1 cellular context compared by ENCODE assay signal in the genomic region with DNA sequence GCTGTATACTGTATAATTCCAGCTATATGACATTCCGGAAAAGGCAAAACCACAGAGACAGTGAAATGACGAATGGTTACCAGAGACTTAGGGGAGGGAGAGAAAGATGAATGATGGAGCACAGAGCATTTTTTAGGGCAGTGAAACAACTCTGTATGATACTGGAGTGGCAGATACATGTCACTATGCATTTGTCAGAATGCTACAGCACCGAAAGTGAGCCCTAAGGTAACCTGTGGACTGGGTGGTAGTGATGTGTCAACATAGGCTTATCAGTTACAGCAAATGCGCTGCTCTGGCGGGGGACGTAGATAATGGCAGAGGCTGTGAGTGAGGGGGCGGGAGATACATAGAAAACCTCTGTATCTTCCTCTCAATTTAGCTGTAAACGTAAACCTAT.
TF ChIP-seq lines count a peak whose summit lies in the region.

No MANE protein-coding gene starts in this region.

TF ChIP-seq in K562, 482 proteins besides CTCF, POLR2A, EP300 and RAD21 (continued from another document and continues in another):
- TF ChIP-seq BDP1 (IDR thresholded peaks at IDR 0.05; ENCODE audit: insufficient read depth, insufficient read length) = no peak
- TF ChIP-seq, protein P1, sequence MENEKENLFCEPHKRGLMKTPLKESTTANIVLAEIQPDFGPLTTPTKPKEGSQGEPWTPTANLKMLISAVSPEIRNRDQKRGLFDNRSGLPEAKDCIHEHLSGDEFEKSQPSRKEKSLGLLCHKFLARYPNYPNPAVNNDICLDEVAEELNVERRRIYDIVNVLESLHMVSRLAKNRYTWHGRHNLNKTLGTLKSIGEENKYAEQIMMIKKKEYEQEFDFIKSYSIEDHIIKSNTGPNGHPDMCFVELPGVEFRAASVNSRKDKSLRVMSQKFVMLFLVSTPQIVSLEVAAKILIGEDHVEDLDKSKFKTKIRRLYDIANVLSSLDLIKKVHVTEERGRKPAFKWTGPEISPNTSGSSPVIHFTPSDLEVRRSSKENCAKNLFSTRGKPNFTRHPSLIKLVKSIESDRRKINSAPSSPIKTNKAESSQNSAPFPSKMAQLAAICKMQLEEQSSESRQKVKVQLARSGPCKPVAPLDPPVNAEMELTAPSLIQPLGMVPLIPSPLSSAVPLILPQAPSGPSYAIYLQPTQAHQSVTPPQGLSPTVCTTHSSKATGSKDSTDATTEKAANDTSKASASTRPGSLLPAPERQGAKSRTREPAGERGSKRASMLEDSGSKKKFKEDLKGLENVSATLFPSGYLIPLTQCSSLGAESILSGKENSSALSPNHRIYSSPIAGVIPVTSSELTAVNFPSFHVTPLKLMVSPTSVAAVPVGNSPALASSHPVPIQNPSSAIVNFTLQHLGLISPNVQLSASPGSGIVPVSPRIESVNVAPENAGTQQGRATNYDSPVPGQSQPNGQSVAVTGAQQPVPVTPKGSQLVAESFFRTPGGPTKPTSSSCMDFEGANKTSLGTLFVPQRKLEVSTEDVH (IDR thresholded peaks at IDR 0.05; ENCODE audit: low read depth, partially characterized antibody) = no peak
- TF ChIP-seq SIX5 (IDR thresholded peaks at IDR 0.05; ENCODE audit: borderline replicate concordance in 1 of 2, insufficient read depth in 1 of 2, low read depth in 1 of 2, low read length in 2 of 2) = no peak
- no peak for TF ChIP-seq MLX (CRISPR knock-in tag; conservative IDR thresholded peaks at IDR 0.05)
- no peak for TF ChIP-seq EWSR1 (IDR thresholded peaks at IDR 0.05; ENCODE audit: borderline replicate concordance, low read depth, partially characterized antibody)
- TF ChIP-seq MXD1 (CRISPR knock-in tag; IDR thresholded peaks at IDR 0.05; ENCODE audit: borderline replicate concordance, poor library complexity, severe bottlenecking) = no peak
- TF ChIP-seq CC2D1A (IDR thresholded peaks at IDR 0.05) = peak; percentile 73; the same call in 1 of the 2 replicates
- no peak for TF ChIP-seq ZNF121 (CRISPR knock-in tag; conservative IDR thresholded peaks at IDR 0.05)
- TF ChIP-seq HNRNPH1 (optimal IDR thresholded peaks at IDR 0.05; ENCODE audit: low read depth, low read length) = no peak
- TF ChIP-seq CCAR2 (IDR thresholded peaks at IDR 0.05; ENCODE audit: low read depth, low read length) = no peak
- no peak for TF ChIP-seq ATF6 (CRISPR knock-in tag; IDR thresholded peaks at IDR 0.05)
- no peak for TF ChIP-seq HMG20B (CRISPR knock-in tag; IDR thresholded peaks at IDR 0.05)
- TF ChIP-seq EZH2 (IDR thresholded peaks at IDR 0.05; ENCODE audit: borderline replicate concordance, low read depth, low read length) = no peak
- no peak for TF ChIP-seq POU5F1 (IDR thresholded peaks at IDR 0.05; ENCODE audit: borderline replicate concordance, low read depth, low read length, partially characterized antibody)
- peak; percentile 84 for TF ChIP-seq MTA2 (IDR thresholded peaks at IDR 0.05; ENCODE audit: low read depth)
- TF ChIP-seq, protein P2, sequence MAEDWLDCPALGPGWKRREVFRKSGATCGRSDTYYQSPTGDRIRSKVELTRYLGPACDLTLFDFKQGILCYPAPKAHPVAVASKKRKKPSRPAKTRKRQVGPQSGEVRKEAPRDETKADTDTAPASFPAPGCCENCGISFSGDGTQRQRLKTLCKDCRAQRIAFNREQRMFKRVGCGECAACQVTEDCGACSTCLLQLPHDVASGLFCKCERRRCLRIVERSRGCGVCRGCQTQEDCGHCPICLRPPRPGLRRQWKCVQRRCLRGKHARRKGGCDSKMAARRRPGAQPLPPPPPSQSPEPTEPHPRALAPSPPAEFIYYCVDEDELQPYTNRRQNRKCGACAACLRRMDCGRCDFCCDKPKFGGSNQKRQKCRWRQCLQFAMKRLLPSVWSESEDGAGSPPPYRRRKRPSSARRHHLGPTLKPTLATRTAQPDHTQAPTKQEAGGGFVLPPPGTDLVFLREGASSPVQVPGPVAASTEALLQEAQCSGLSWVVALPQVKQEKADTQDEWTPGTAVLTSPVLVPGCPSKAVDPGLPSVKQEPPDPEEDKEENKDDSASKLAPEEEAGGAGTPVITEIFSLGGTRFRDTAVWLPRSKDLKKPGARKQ (CRISPR knock-in tag; IDR thresholded peaks at IDR 0.05) = no peak
- TF ChIP-seq, protein P3, sequence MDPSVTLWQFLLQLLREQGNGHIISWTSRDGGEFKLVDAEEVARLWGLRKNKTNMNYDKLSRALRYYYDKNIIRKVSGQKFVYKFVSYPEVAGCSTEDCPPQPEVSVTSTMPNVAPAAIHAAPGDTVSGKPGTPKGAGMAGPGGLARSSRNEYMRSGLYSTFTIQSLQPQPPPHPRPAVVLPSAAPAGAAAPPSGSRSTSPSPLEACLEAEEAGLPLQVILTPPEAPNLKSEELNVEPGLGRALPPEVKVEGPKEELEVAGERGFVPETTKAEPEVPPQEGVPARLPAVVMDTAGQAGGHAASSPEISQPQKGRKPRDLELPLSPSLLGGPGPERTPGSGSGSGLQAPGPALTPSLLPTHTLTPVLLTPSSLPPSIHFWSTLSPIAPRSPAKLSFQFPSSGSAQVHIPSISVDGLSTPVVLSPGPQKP (CRISPR knock-in tag; IDR thresholded peaks at IDR 0.05) = no peak
- TF ChIP-seq ZNF75A (CRISPR knock-in tag; IDR thresholded peaks at IDR 0.05) = no peak
- no peak for TF ChIP-seq ZNF561 (CRISPR knock-in tag; conservative IDR thresholded peaks at IDR 0.05)
- no peak for TF ChIP-seq SPI1 (IDR thresholded peaks at IDR 0.05; ENCODE audit: borderline replicate concordance, low read depth, low read length)
- no peak for TF ChIP-seq ZNF780A (CRISPR knock-in tag; IDR thresholded peaks at IDR 0.05)
- no peak for TF ChIP-seq HDGF (IDR thresholded peaks at IDR 0.05)
- no peak for TF ChIP-seq ZC3H4 (CRISPR knock-in tag; IDR thresholded peaks at IDR 0.05; ENCODE audit: borderline replicate concordance)
- no peak for TF ChIP-seq ZNF449 (CRISPR knock-in tag; IDR thresholded peaks at IDR 0.05)
- no peak for TF ChIP-seq NR0B1 (IDR thresholded peaks at IDR 0.05; ENCODE audit: partially characterized antibody)
- no peak for TF ChIP-seq SRSF9 (IDR thresholded peaks at IDR 0.05; ENCODE audit: borderline replicate concordance, low read depth, low read length)
- no peak; the same call in 1 of the 2 replicates for TF ChIP-seq FOXA1 (IDR thresholded peaks at IDR 0.05; ENCODE audit: borderline replicate concordance)
- TF ChIP-seq C11orf30 (IDR thresholded peaks at IDR 0.05; ENCODE audit: low read depth) = no peak
- no peak for TF ChIP-seq SRF (CRISPR knock-in tag; IDR thresholded peaks at IDR 0.05)
- TF ChIP-seq SMAD1 (IDR thresholded peaks at IDR 0.05; ENCODE audit: low read depth, low read length, partially characterized antibody) = peak; percentile 43
- TF ChIP-seq TBL1XR1 (IDR thresholded peaks at IDR 0.05; ENCODE audit: low read length in 2 of 2) = peak in 1 of 2 experiments; percentile 83; a peak in 2 of 4 replicates
- no peak for TF ChIP-seq CGGBP1 (CRISPR knock-in tag; IDR thresholded peaks at IDR 0.05)
- TF ChIP-seq ZNF76 (CRISPR knock-in tag; IDR thresholded peaks at IDR 0.05; ENCODE audit: borderline replicate concordance) = no peak
- TF ChIP-seq HNRNPL (IDR thresholded peaks at IDR 0.05; ENCODE audit: low read depth, low read length) = no peak
- no peak for TF ChIP-seq ZZZ3 (IDR thresholded peaks at IDR 0.05)
- no peak for TF ChIP-seq TFAM (CRISPR knock-in tag; conservative IDR thresholded peaks at IDR 0.05)
- TF ChIP-seq, protein P4, sequence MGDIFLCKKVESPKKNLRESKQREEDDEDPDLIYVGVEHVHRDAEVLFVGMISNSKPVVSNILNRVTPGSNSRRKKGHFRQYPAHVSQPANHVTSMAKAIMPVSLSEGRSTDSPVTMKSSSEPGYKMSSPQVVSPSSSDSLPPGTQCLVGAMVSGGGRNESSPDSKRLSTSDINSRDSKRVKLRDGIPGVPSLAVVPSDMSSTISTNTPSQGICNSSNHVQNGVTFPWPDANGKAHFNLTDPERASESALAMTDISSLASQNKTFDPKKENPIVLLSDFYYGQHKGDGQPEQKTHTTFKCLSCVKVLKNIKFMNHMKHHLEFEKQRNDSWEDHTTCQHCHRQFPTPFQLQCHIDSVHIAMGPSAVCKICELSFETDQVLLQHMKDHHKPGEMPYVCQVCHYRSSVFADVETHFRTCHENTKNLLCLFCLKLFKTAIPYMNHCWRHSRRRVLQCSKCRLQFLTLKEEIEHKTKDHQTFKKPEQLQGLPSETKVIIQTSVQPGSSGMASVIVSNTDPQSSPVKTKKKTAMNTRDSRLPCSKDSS (IDR thresholded peaks at IDR 0.05; ENCODE audit: low read depth, partially characterized antibody) = no peak
- TF ChIP-seq NFXL1 (CRISPR knock-in tag; IDR thresholded peaks at IDR 0.05) = no peak
- TF ChIP-seq RBFOX2 (IDR thresholded peaks at IDR 0.05; ENCODE audit: low read depth, low read length) = no peak
- TF ChIP-seq, protein P5, sequence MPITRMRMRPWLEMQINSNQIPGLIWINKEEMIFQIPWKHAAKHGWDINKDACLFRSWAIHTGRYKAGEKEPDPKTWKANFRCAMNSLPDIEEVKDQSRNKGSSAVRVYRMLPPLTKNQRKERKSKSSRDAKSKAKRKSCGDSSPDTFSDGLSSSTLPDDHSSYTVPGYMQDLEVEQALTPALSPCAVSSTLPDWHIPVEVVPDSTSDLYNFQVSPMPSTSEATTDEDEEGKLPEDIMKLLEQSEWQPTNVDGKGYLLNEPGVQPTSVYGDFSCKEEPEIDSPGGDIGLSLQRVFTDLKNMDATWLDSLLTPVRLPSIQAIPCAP (CRISPR knock-in tag; IDR thresholded peaks at IDR 0.05; ENCODE audit: borderline replicate concordance) = no peak
- peak; percentile 89 for TF ChIP-seq SOX6 (IDR thresholded peaks at IDR 0.05)
- no peak for TF ChIP-seq KAT2B (IDR thresholded peaks at IDR 0.05; ENCODE audit: low read depth, low read length)
- TF ChIP-seq, protein P6, sequence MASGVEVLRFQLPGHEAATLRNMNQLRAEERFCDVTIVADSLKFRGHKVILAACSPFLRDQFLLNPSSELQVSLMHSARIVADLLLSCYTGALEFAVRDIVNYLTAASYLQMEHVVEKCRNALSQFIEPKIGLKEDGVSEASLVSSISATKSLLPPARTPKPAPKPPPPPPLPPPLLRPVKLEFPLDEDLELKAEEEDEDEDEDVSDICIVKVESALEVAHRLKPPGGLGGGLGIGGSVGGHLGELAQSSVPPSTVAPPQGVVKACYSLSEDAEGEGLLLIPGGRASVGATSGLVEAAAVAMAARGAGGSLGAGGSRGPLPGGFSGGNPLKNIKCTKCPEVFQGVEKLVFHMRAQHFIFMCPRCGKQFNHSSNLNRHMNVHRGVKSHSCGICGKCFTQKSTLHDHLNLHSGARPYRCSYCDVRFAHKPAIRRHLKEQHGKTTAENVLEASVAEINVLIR (CRISPR knock-in tag; IDR thresholded peaks at IDR 0.05) = no peak
- peak; percentile 75 for TF ChIP-seq GATA2 (CRISPR knock-in tag; IDR thresholded peaks at IDR 0.05)
- no peak for TF ChIP-seq HCFC1 (IDR thresholded peaks at IDR 0.05; ENCODE audit: low read depth, low read length)
- no peak for TF ChIP-seq ZNF586 (CRISPR knock-in tag; conservative IDR thresholded peaks at IDR 0.05)
- TF ChIP-seq SIN3A (IDR thresholded peaks at IDR 0.05; ENCODE audit: borderline replicate concordance in 2 of 2, control insufficient read depth in 1 of 2, low read depth in 2 of 2, low read length in 2 of 2) = no peak
